In genomic region chr12:80216890-80217559, GRCh38 we compare ENCODE assay signal across 12 cellular contexts.
DNase-seq lines count a peak whose midpoint lies in the region; ATAC-seq, FAIRE-seq and TF ChIP-seq lines count a peak whose summit lies in the region.
"Had no signal": no experiment of that assay in that cellular context is flagged by ENCODE, and none has a peak within 500 bp of the region (broad histone marks: within the 10 kb centered on the region; RNA-seq: fewer than 3 reads in every experiment).

No MANE protein-coding gene starts in this region.

- WGBS in smooth muscle cell (ENCODE audit: low lambda C conversion rate) = 42% methylated on average over 6 of the region's 6 CpGs

- no peak for TF ChIP-seq CTCF in smooth muscle cell (IDR thresholded peaks at IDR 0.05; ENCODE audit: borderline replicate concordance, insufficient read depth, poor library complexity, severe bottlenecking)
- TF ChIP-seq CTCF in BE2C (IDR thresholded peaks at IDR 0.05; ENCODE audit: low read depth, low read length) = no peak

- no peak overlapping the region for H3K4me3 ChIP-seq in smooth muscle cell
- no peak overlapping the region for H3K4me3 ChIP-seq in BE2C (ENCODE audit: low read depth, low read length)
- H3K4me3 ChIP-seq: gastrocnemius medialis had no signal

- no peaks in the 10 kb centered on the region for H3K79me2 ChIP-seq in smooth muscle cell (ENCODE audit: low read depth)

- H3K36me3 ChIP-seq in smooth muscle cell (ENCODE audit: low read depth) (no peaks in the 10 kb centered on the region), BE2C (no peaks in the 10 kb centered on the region)
- H3K36me3 ChIP-seq: gastrocnemius medialis had no signal

- no peak overlapping the region for H3K27ac ChIP-seq in smooth muscle cell (ENCODE audit: low read depth)
- H3K27ac ChIP-seq: gastrocnemius medialis had no signal

- H3F3A ChIP-seq in smooth muscle cell (ENCODE audit: low read depth) = no peaks in the 10 kb centered on the region

- H2AFZ ChIP-seq in smooth muscle cell (ENCODE audit: low read depth) = peak overlapping the region; percentile 57

- DNase-seq in left cardiac atrium = peak; percentile 28
- no peak for DNase-seq in Right ventricle myocardium superior
- no peak for DNase-seq in RCC 7860 (ENCODE audit: low spot score)
- no peak for DNase-seq in smooth muscle cell (lab: John Stamatoyannopoulos, UW; ENCODE audit: unreplicated experiment)
- no peak for DNase-seq in activated gamma-delta T cell (lab: John Stamatoyannopoulos, UW)
- no peak for DNase-seq in BE2C
- DNase-seq: gastrocnemius medialis; stimulated activated naive CD4-positive, alpha-beta T cell treated with Interleukin-2 at 50 U/mL for 16 hours had no signal

- ATAC-seq in left cardiac atrium = peak; percentile 61 to 89
- ATAC-seq in Right ventricle myocardium superior (ENCODE audit: poor library complexity) = no peak
- peak; percentile 84 for ATAC-seq in HG03025 (IDR thresholded peaks at IDR 0.05; ENCODE audit: low FRiP score, unreplicated experiment)
- ATAC-seq in HG02763 (IDR thresholded peaks at IDR 0.05; ENCODE audit: unreplicated experiment) = no peak
- ATAC-seq: gastrocnemius medialis had no signal

- no peak overlapping the region for H3K4me2 ChIP-seq in smooth muscle cell

- H3K4me1 ChIP-seq in smooth muscle cell (ENCODE audit: low read depth) = peaks cover 8% of the 10 kb centered on the region
- H3K4me1 ChIP-seq in BE2C = no peaks in the 10 kb centered on the region
- H3K4me1 ChIP-seq: gastrocnemius medialis had no signal

- H3K27me3 ChIP-seq in smooth muscle cell (ENCODE audit: low read depth) (no peaks in the 10 kb centered on the region), BE2C (peaks cover 29% of the 10 kb centered on the region)
- H3K27me3 ChIP-seq: gastrocnemius medialis had no signal

- H3K9ac ChIP-seq in smooth muscle cell (ENCODE audit: low read depth) = no peak overlapping the region

- intact Hi-C loops in left cardiac atrium (cut with DNase I) (no loop called here), Right ventricle myocardium superior (cut with DNase I) (no loop called here)

- H4K20me1 ChIP-seq in smooth muscle cell (ENCODE audit: low read depth) = no peaks in the 10 kb centered on the region

- peak; percentile 71 for FAIRE-seq in RCC 7860 (lab: Jason Lieb, UNC)
- FAIRE-seq: A204.1, H54 had no signal

- H3K9me3 ChIP-seq in smooth muscle cell (replicated peaks; ENCODE audit: low read depth) = no peaks in the 10 kb centered on the region
- no peaks in the 10 kb centered on the region for H3K9me3 ChIP-seq in BE2C
- H3K9me3 ChIP-seq: gastrocnemius medialis had no signal

Comparison
In these comparisons a context has a peak if more than half of its experiments do, and no peak if none do; other contexts are left out.
1. ATAC-seq: peak in left cardiac atrium (2 of 2) and HG03025 (single experiment); none in Right ventricle myocardium superior (single experiment) and HG02763 (single experiment).